ENCODE assay signal across 1 cellular context in the genomic region with DNA sequence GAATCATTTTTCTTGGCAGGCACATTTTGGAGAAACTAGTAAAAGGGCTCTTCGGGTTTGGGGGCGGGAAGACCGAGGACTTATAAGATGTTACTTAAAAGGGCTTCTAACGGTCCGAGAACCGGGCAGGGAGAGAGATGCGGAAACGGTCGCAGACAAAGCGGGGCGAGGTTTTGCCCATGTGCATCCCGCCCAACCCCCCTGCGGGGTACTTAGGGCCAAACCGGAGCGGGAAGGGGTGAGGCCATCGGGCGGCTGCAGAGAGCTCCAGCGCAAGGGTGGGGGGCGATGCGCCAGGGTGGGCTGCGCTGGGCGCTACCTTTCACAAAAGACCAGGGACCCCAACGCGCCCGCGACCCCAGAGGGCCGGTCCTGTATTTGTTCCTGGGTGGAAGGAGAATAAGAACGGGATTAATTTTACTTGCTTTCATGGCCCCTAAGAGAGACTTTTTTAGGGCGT.
TF ChIP-seq lines count a peak whose summit lies in the region.

No MANE protein-coding gene starts in this region.

TF ChIP-seq in K562, 482 proteins besides CTCF, POLR2A, EP300 and RAD21 (continued from another document and continues in another):
- TF ChIP-seq, protein P1, sequence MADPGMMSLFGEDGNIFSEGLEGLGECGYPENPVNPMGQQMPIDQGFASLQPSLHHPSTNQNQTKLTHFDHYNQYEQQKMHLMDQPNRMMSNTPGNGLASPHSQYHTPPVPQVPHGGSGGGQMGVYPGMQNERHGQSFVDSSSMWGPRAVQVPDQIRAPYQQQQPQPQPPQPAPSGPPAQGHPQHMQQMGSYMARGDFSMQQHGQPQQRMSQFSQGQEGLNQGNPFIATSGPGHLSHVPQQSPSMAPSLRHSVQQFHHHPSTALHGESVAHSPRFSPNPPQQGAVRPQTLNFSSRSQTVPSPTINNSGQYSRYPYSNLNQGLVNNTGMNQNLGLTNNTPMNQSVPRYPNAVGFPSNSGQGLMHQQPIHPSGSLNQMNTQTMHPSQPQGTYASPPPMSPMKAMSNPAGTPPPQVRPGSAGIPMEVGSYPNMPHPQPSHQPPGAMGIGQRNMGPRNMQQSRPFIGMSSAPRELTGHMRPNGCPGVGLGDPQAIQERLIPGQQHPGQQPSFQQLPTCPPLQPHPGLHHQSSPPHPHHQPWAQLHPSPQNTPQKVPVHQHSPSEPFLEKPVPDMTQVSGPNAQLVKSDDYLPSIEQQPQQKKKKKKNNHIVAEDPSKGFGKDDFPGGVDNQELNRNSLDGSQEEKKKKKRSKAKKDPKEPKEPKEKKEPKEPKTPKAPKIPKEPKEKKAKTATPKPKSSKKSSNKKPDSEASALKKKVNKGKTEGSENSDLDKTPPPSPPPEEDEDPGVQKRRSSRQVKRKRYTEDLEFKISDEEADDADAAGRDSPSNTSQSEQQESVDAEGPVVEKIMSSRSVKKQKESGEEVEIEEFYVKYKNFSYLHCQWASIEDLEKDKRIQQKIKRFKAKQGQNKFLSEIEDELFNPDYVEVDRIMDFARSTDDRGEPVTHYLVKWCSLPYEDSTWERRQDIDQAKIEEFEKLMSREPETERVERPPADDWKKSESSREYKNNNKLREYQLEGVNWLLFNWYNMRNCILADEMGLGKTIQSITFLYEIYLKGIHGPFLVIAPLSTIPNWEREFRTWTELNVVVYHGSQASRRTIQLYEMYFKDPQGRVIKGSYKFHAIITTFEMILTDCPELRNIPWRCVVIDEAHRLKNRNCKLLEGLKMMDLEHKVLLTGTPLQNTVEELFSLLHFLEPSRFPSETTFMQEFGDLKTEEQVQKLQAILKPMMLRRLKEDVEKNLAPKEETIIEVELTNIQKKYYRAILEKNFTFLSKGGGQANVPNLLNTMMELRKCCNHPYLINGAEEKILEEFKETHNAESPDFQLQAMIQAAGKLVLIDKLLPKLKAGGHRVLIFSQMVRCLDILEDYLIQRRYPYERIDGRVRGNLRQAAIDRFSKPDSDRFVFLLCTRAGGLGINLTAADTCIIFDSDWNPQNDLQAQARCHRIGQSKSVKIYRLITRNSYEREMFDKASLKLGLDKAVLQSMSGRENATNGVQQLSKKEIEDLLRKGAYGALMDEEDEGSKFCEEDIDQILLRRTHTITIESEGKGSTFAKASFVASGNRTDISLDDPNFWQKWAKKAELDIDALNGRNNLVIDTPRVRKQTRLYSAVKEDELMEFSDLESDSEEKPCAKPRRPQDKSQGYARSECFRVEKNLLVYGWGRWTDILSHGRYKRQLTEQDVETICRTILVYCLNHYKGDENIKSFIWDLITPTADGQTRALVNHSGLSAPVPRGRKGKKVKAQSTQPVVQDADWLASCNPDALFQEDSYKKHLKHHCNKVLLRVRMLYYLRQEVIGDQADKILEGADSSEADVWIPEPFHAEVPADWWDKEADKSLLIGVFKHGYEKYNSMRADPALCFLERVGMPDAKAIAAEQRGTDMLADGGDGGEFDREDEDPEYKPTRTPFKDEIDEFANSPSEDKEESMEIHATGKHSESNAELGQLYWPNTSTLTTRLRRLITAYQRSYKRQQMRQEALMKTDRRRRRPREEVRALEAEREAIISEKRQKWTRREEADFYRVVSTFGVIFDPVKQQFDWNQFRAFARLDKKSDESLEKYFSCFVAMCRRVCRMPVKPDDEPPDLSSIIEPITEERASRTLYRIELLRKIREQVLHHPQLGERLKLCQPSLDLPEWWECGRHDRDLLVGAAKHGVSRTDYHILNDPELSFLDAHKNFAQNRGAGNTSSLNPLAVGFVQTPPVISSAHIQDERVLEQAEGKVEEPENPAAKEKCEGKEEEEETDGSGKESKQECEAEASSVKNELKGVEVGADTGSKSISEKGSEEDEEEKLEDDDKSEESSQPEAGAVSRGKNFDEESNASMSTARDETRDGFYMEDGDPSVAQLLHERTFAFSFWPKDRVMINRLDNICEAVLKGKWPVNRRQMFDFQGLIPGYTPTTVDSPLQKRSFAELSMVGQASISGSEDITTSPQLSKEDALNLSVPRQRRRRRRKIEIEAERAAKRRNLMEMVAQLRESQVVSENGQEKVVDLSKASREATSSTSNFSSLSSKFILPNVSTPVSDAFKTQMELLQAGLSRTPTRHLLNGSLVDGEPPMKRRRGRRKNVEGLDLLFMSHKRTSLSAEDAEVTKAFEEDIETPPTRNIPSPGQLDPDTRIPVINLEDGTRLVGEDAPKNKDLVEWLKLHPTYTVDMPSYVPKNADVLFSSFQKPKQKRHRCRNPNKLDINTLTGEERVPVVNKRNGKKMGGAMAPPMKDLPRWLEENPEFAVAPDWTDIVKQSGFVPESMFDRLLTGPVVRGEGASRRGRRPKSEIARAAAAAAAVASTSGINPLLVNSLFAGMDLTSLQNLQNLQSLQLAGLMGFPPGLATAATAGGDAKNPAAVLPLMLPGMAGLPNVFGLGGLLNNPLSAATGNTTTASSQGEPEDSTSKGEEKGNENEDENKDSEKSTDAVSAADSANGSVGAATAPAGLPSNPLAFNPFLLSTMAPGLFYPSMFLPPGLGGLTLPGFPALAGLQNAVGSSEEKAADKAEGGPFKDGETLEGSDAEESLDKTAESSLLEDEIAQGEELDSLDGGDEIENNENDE (IDR thresholded peaks at IDR 0.05; ENCODE audit: low read depth, low read length), result peak; percentile 5
- TF ChIP-seq TGIF2 (CRISPR knock-in tag; IDR thresholded peaks at IDR 0.05), result 0 out of 2 replicates have a peak, but pooled peaks have one; percentile 71
- peak; percentile 65; the same call in 1 of the 2 replicates for TF ChIP-seq SMAD3 (CRISPR knock-in tag; conservative IDR thresholded peaks at IDR 0.05)
- no peak for TF ChIP-seq HLTF (IDR thresholded peaks at IDR 0.05)
- TF ChIP-seq, protein P2, sequence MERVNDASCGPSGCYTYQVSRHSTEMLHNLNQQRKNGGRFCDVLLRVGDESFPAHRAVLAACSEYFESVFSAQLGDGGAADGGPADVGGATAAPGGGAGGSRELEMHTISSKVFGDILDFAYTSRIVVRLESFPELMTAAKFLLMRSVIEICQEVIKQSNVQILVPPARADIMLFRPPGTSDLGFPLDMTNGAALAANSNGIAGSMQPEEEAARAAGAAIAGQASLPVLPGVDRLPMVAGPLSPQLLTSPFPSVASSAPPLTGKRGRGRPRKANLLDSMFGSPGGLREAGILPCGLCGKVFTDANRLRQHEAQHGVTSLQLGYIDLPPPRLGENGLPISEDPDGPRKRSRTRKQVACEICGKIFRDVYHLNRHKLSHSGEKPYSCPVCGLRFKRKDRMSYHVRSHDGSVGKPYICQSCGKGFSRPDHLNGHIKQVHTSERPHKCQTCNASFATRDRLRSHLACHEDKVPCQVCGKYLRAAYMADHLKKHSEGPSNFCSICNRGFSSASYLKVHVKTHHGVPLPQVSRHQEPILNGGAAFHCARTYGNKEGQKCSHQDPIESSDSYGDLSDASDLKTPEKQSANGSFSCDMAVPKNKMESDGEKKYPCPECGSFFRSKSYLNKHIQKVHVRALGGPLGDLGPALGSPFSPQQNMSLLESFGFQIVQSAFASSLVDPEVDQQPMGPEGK (CRISPR knock-in tag; IDR thresholded peaks at IDR 0.05; ENCODE audit: borderline replicate concordance), result no peak
- TF ChIP-seq FIP1L1 (IDR thresholded peaks at IDR 0.05; ENCODE audit: low read depth, low read length, poor library complexity, severe bottlenecking), result no peak
- no peak for TF ChIP-seq ZNF134 (CRISPR knock-in tag; conservative IDR thresholded peaks at IDR 0.05)
- TF ChIP-seq ELF1 (tag; IDR thresholded peaks at IDR 0.05), result 0 out of 2 replicates have a peak, but pooled peaks have one; percentile 6
- no peak for TF ChIP-seq ZNF589 (CRISPR knock-in tag; IDR thresholded peaks at IDR 0.05; ENCODE audit: low read depth)
- TF ChIP-seq, protein P3, sequence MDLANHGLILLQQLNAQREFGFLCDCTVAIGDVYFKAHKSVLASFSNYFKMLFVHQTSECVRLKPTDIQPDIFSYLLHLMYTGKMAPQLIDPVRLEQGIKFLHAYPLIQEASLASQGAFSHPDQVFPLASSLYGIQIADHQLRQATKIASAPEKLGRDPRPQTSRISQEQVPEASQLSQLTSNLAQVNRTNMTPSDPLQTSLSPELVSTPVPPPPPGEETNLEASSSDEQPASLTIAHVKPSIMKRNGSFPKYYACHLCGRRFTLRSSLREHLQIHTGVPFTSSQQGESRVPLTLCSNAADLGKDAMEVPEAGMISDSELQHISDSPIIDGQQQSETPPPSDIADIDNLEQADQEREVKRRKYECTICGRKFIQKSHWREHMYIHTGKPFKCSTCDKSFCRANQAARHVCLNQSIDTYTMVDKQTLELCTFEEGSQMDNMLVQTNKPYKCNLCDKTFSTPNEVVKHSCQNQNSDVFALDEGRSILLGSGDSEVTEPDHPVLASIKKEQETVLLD (IDR thresholded peaks at IDR 0.05), result no peak
- TF ChIP-seq DACH1 (IDR thresholded peaks at IDR 0.05; ENCODE audit: partially characterized antibody), result no peak
- no peak for TF ChIP-seq ZNF586 (CRISPR knock-in tag; conservative IDR thresholded peaks at IDR 0.05)
- no peak for TF ChIP-seq MXI1 (IDR thresholded peaks at IDR 0.05; ENCODE audit: low read depth, low read length)
- no peak for TF ChIP-seq L3MBTL2 (IDR thresholded peaks at IDR 0.05)
- TF ChIP-seq RAD51 (IDR thresholded peaks at IDR 0.05; ENCODE audit: borderline replicate concordance, low read depth), result no peak
- TF ChIP-seq ZNF445 (CRISPR knock-in tag; IDR thresholded peaks at IDR 0.05; ENCODE audit: low read depth), result peak; percentile 71; the same call in 1 of the 2 replicates
- 0 out of 2 replicates have a peak, but pooled peaks have one; percentile 5 for TF ChIP-seq RB1 (IDR thresholded peaks at IDR 0.05; ENCODE audit: low read depth)
- no peak for TF ChIP-seq MCM7 (IDR thresholded peaks at IDR 0.05)
- peak; percentile 77 for TF ChIP-seq ERF (CRISPR knock-in tag; IDR thresholded peaks at IDR 0.05)
- peak; percentile 91; the same call in 1 of the 2 replicates for TF ChIP-seq OTX1 (CRISPR knock-in tag; IDR thresholded peaks at IDR 0.05)
- TF ChIP-seq, protein P4, sequence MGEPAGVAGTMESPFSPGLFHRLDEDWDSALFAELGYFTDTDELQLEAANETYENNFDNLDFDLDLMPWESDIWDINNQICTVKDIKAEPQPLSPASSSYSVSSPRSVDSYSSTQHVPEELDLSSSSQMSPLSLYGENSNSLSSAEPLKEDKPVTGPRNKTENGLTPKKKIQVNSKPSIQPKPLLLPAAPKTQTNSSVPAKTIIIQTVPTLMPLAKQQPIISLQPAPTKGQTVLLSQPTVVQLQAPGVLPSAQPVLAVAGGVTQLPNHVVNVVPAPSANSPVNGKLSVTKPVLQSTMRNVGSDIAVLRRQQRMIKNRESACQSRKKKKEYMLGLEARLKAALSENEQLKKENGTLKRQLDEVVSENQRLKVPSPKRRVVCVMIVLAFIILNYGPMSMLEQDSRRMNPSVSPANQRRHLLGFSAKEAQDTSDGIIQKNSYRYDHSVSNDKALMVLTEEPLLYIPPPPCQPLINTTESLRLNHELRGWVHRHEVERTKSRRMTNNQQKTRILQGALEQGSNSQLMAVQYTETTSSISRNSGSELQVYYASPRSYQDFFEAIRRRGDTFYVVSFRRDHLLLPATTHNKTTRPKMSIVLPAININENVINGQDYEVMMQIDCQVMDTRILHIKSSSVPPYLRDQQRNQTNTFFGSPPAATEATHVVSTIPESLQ (CRISPR knock-in tag; IDR thresholded peaks at IDR 0.05), result no peak
- TF ChIP-seq, protein P5, sequence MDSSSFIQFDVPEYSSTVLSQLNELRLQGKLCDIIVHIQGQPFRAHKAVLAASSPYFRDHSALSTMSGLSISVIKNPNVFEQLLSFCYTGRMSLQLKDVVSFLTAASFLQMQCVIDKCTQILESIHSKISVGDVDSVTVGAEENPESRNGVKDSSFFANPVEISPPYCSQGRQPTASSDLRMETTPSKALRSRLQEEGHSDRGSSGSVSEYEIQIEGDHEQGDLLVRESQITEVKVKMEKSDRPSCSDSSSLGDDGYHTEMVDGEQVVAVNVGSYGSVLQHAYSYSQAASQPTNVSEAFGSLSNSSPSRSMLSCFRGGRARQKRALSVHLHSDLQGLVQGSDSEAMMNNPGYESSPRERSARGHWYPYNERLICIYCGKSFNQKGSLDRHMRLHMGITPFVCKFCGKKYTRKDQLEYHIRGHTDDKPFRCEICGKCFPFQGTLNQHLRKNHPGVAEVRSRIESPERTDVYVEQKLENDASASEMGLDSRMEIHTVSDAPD (CRISPR knock-in tag; IDR thresholded peaks at IDR 0.05), result no peak
- peak; percentile 22 for TF ChIP-seq NEUROD1 (IDR thresholded peaks at IDR 0.05; ENCODE audit: borderline replicate concordance, low read depth, low read length, partially characterized antibody)
- no peak for TF ChIP-seq ZNF282 (CRISPR knock-in tag; IDR thresholded peaks at IDR 0.05)
- peak; percentile 19 to 88; a peak in 1 of 4 replicates for TF ChIP-seq SIN3A (IDR thresholded peaks at IDR 0.05; ENCODE audit: borderline replicate concordance in 2 of 2, control insufficient read depth in 1 of 2, low read depth in 2 of 2, low read length in 2 of 2)
- TF ChIP-seq NR2F6 (CRISPR knock-in tag; IDR thresholded peaks at IDR 0.05), result no peak
- no peak for TF ChIP-seq ZNF780A (CRISPR knock-in tag; IDR thresholded peaks at IDR 0.05)
- no peak for TF ChIP-seq STAT5A (IDR thresholded peaks at IDR 0.05; ENCODE audit: borderline replicate concordance, low read length)
- no peak for TF ChIP-seq GATAD2A (IDR thresholded peaks at IDR 0.05)
- TF ChIP-seq, protein P6, sequence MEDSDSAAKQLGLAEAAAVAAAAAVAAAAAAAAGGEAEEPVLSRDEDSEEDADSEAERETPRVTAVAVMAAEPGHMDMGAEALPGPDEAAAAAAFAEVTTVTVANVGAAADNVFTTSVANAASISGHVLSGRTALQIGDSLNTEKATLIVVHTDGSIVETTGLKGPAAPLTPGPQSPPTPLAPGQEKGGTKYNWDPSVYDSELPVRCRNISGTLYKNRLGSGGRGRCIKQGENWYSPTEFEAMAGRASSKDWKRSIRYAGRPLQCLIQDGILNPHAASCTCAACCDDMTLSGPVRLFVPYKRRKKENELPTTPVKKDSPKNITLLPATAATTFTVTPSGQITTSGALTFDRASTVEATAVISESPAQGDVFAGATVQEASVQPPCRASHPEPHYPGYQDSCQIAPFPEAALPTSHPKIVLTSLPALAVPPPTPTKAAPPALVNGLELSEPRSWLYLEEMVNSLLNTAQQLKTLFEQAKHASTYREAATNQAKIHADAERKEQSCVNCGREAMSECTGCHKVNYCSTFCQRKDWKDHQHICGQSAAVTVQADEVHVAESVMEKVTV (CRISPR knock-in tag; IDR thresholded peaks at IDR 0.05), result 0 out of 2 replicates have a peak, but pooled peaks have one; percentile 11
- no peak for TF ChIP-seq SETDB1 (IDR thresholded peaks at IDR 0.05; ENCODE audit: low read length)
- TF ChIP-seq, protein P7, sequence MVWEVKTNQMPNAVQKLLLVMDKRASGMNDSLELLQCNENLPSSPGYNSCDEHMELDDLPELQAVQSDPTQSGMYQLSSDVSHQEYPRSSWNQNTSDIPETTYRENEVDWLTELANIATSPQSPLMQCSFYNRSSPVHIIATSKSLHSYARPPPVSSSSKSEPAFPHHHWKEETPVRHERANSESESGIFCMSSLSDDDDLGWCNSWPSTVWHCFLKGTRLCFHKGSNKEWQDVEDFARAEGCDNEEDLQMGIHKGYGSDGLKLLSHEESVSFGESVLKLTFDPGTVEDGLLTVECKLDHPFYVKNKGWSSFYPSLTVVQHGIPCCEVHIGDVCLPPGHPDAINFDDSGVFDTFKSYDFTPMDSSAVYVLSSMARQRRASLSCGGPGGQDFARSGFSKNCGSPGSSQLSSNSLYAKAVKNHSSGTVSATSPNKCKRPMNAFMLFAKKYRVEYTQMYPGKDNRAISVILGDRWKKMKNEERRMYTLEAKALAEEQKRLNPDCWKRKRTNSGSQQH (CRISPR knock-in tag; IDR thresholded peaks at IDR 0.05), result peak; percentile 77
- TF ChIP-seq CTBP1 (IDR thresholded peaks at IDR 0.05; ENCODE audit: borderline replicate concordance), result no peak
- TF ChIP-seq TAF1 (IDR thresholded peaks at IDR 0.05; ENCODE audit: control insufficient read depth, extremely low read depth, insufficient read depth, low read length, severe bottlenecking), result peak; percentile 52
- no peak for TF ChIP-seq CSDE1 (IDR thresholded peaks at IDR 0.05)
